Comparison of ENCODE assay signal across 17 cellular contexts in genomic region chr20:35710884-35711587, GRCh38. TPM values are rescaled to one million over a fixed set of nuclear protein-coding genes. Genes with fewer than 3 reads are reported as not detected.
DNase-seq lines count a peak whose midpoint lies in the region; ATAC-seq and TF ChIP-seq lines count a peak whose summit lies in the region.
"Had no signal": no experiment of that assay in that cellular context is flagged by ENCODE, and none has a peak within 500 bp of the region (broad histone marks: within the 10 kb centered on the region; RNA-seq: fewer than 3 reads in every experiment).

No MANE protein-coding gene starts in this region.

- H3K4me1 Mint-ChIP-seq in MCF 10A (ENCODE audit: insufficient read depth, unreplicated experiment), result peaks cover 13% of the 10 kb centered on the region
- H3K4me1 Mint-ChIP-seq in central memory CD8-positive, alpha-beta T cell, result peaks cover 46% of the 10 kb centered on the region
- peaks cover 45% of the 10 kb centered on the region for H3K4me1 Mint-ChIP-seq in stimulated activated effector memory CD8-positive, alpha-beta T cell treated with anti-CD3 and anti-CD28 coated beads, Interleukin-12 subunit alpha, Interleukin-12 subunit beta, amount 100 ng/mL, for 72 hours

- H3K36me3 Mint-ChIP-seq in MCF 10A (ENCODE audit: insufficient read depth, unreplicated experiment), result peaks cover 99% of the 10 kb centered on the region
- peaks cover 85% of the 10 kb centered on the region for H3K36me3 Mint-ChIP-seq in central memory CD8-positive, alpha-beta T cell (ENCODE audit: insufficient read depth)
- peaks cover 100% of the 10 kb centered on the region for H3K36me3 Mint-ChIP-seq in stimulated activated effector memory CD8-positive, alpha-beta T cell treated with anti-CD3 and anti-CD28 coated beads, Interleukin-12 subunit alpha, Interleukin-12 subunit beta, amount 100 ng/mL, for 72 hours

- POLR2A ChIA-PET in MCF 10A (lab: Yijun Ruan, JAX) (interaction anchor here (0.9 to 14.8 kb wide), 13 partner anchors 8 to 248 kb away, joined by 3 to 266 read pairs (median 4); partner anchors contain the start of genes NFS1, PHF20, RBM39 and ROMO1), PC-3 (lab: Charles Lee; ENCODE audit: unreplicated experiment) (interaction anchor here (0.6 kb wide), 1 partner anchor 24 kb away, joined by 3 read pairs; no protein-coding TSS in a partner anchor)

- BruUV-seq in MCF 10A (replicated peaks; lab: Mats Ljungman, UMichigan) (no TSS peak), PC-3 (replicated peaks; lab: Mats Ljungman, UMichigan) (no TSS peak)

- H3K9me3 ChIP-seq in breast epithelium (no peaks in the 10 kb centered on the region), SK-N-MC (ENCODE audit: low read depth, low read length) (no peaks in the 10 kb centered on the region), PC-3 (ENCODE audit: low read length) (no peaks in the 10 kb centered on the region)
- H3K9me3 ChIP-seq: colonic mucosa, testis had no signal

- H3K9me2 ChIP-seq in PC-3 (replicated peaks; ENCODE audit: low read length), result no peaks in the 10 kb centered on the region

- no peak for ATAC-seq in central memory CD8-positive, alpha-beta T cell (replicated peaks; ENCODE audit: extremely low read depth, poor library complexity, severe bottlenecking)
- ATAC-seq in stimulated activated effector memory CD8-positive, alpha-beta T cell treated with anti-CD3 and anti-CD28 coated beads, Interleukin-12 subunit alpha, Interleukin-12 subunit beta, amount 100 ng/mL, for 72 hours, result no peak
- no peak for ATAC-seq in HG02970 (IDR thresholded peaks at IDR 0.05; ENCODE audit: low FRiP score, unreplicated experiment)
- no peak for ATAC-seq in PC-3
- no peak for ATAC-seq in HG02870 (IDR thresholded peaks at IDR 0.05; ENCODE audit: unreplicated experiment)
- ATAC-seq: SK-N-SH treated with all-trans-retinoic acid at 6 μM for 48 hours had no signal

- H3K36me3 ChIP-seq in breast epithelium (peaks cover 12% of the 10 kb centered on the region), SK-N-MC (ENCODE audit: insufficient read depth, low read length) (peaks cover 94% of the 10 kb centered on the region), PC-3 (ENCODE audit: low read depth, low read length) (peaks cover 90% of the 10 kb centered on the region)

- no peak overlapping the region for H3K4me3 ChIP-seq in breast epithelium
- H3K4me3 ChIP-seq in SK-N-MC, result no peak overlapping the region
- no peak overlapping the region for H3K4me3 ChIP-seq in PC-3 (ENCODE audit: low read length)
- H3K4me3 ChIP-seq: colonic mucosa, testis had no signal

- H3K27ac Mint-ChIP-seq in MCF 10A (ENCODE audit: low read depth, unreplicated experiment), result peak overlapping the region; percentile 28
- H3K27ac Mint-ChIP-seq in central memory CD8-positive, alpha-beta T cell (ENCODE audit: low read depth), result peak overlapping the region; percentile 57
- peak overlapping the region; percentile 83 for H3K27ac Mint-ChIP-seq in stimulated activated effector memory CD8-positive, alpha-beta T cell treated with anti-CD3 and anti-CD28 coated beads, Interleukin-12 subunit alpha, Interleukin-12 subunit beta, amount 100 ng/mL, for 72 hours

- H3K9ac ChIP-seq in SK-N-MC (ENCODE audit: insufficient read length), result peak overlapping the region; percentile 7
- H3K9ac ChIP-seq in PC-3 (ENCODE audit: low read length), result no peak overlapping the region

- intact Hi-C loops in MCF 10A (cut with micrococcal nuclease) (no loop called here), breast epithelium (cut with DNase I; ENCODE audit: low total_unique reads) (no loop called here), PC-3 (cut with micrococcal nuclease) (no loop called here)

- TF ChIP-seq CTCF in MCF 10A (IDR thresholded peaks at IDR 0.05; ENCODE audit: unreplicated experiment) (no peak), breast epithelium (IDR thresholded peaks at IDR 0.05) (no peak), PC-3 (conservative IDR thresholded peaks at IDR 0.05; ENCODE audit: low read depth, low read length) (no peak)

- H3K4me1 ChIP-seq in breast epithelium (peaks cover 3 to 5% of the 10 kb centered on the region in 2 donors), PC-3 (ENCODE audit: insufficient read depth, low read length) (no peaks in the 10 kb centered on the region)
- H3K4me1 ChIP-seq: colonic mucosa, testis had no signal

- peaks cover 53% of the 10 kb centered on the region for H4K20me1 ChIP-seq in PC-3 (ENCODE audit: low read length)

- H3K27ac ChIP-seq in breast epithelium (peak overlapping the region in 1 of 2 donors; percentile 17), SK-N-MC (peak overlapping the region; percentile 78; the same call in 1 of the 2 replicates), PC-3 (ENCODE audit: low read length) (no peak overlapping the region)
- H3K27ac ChIP-seq: colonic mucosa, testis had no signal

- H3K4me2 ChIP-seq in PC-3 (ENCODE audit: low read length), result no peak overlapping the region

- H3K27me3 ChIP-seq in breast epithelium (no peaks in the 10 kb centered on the region), PC-3 (ENCODE audit: low read length) (no peaks in the 10 kb centered on the region)
- H3K27me3 ChIP-seq: colonic mucosa, testis had no signal

- TF ChIP-seq POLR2A in breast epithelium (IDR thresholded peaks at IDR 0.05), result no peak

- H3K4me3 Mint-ChIP-seq in MCF 10A (ENCODE audit: unreplicated experiment), result no peak overlapping the region
- peak overlapping the region; percentile 51 for H3K4me3 Mint-ChIP-seq in central memory CD8-positive, alpha-beta T cell
- peak overlapping the region; percentile 55 for H3K4me3 Mint-ChIP-seq in stimulated activated effector memory CD8-positive, alpha-beta T cell treated with anti-CD3 and anti-CD28 coated beads, Interleukin-12 subunit alpha, Interleukin-12 subunit beta, amount 100 ng/mL, for 72 hours
- H3K4me3 Mint-ChIP-seq: naive B cell had no signal

- DNase-seq in MCF 10A (ENCODE audit: unreplicated experiment), result no peak
- no peak for DNase-seq in breast epithelium (ENCODE audit: low spot score in 2 of 2)
- DNase-seq in SK-N-MC (ENCODE audit: low read depth, low spot score), result no peak
- no peak for DNase-seq in central memory CD8-positive, alpha-beta T cell (ENCODE audit: low spot score in 2 of 2)
- DNase-seq in stimulated activated effector memory CD8-positive, alpha-beta T cell treated with anti-CD3 and anti-CD28 coated beads, Interleukin-12 subunit alpha, Interleukin-12 subunit beta, amount 100 ng/mL, for 72 hours (ENCODE audit: low spot score in 2 of 2), result no peak
- no peak for DNase-seq in PC-3
- DNase-seq: AML-193, amygdala, colonic mucosa, DMS 273 treated with DMSO at 0.1 percent for 48 hours, naive B cell, NCI-H187, retina, testis had no signal

- peaks cover 47% of the 10 kb centered on the region for H3F3A ChIP-seq in PC-3 (ENCODE audit: low read length, unreplicated experiment)

- no peak overlapping the region for H2AFZ ChIP-seq in PC-3 (ENCODE audit: low read length)

- peaks cover 61% of the 10 kb centered on the region for H3K79me2 ChIP-seq in PC-3 (ENCODE audit: low read length)

- no peaks in the 10 kb centered on the region for H3K27me3 Mint-ChIP-seq in MCF 10A (ENCODE audit: insufficient read depth, unreplicated experiment)
- no peaks in the 10 kb centered on the region for H3K27me3 Mint-ChIP-seq in central memory CD8-positive, alpha-beta T cell
- H3K27me3 Mint-ChIP-seq: naive B cell had no signal

- no peaks in the 10 kb centered on the region for H3K9me3 Mint-ChIP-seq in MCF 10A (ENCODE audit: unreplicated experiment)
- H3K9me3 Mint-ChIP-seq in central memory CD8-positive, alpha-beta T cell, result no peaks in the 10 kb centered on the region
- no peaks in the 10 kb centered on the region for H3K9me3 Mint-ChIP-seq in stimulated activated effector memory CD8-positive, alpha-beta T cell treated with anti-CD3 and anti-CD28 coated beads, Interleukin-12 subunit alpha, Interleukin-12 subunit beta, amount 100 ng/mL, for 72 hours
- H3K9me3 Mint-ChIP-seq: naive B cell had no signal

- CTCF ChIA-PET in MCF 10A (lab: Yijun Ruan, JAX), result interaction anchor here (0.8 to 1.7 kb wide), 5 partner anchors 9 to 243 kb away, joined by 3 to 6 read pairs (median 4); partner anchors contain the start of gene SCAND1
- CTCF ChIA-PET in PC-3 (lab: Charles Lee), result no interaction called here

RNA-seq across cellular contexts. Expression of gene ROMO1, which starts 11.8 kb away (rescaled TPM):
- total RNA-seq in MCF 10A (2022) (173 and 192 TPM in 2 replicates), breast epithelium (100 to 1,000 TPM; 231 to 348 (median 306) TPM), PC-3 (2014; rRNA removed) (479 and 530 TPM in 2 replicates)

RNA-seq across cellular contexts. Expression of gene NFS1, which starts 11.9 kb away (rescaled TPM):
- total RNA-seq in MCF 10A (2022) (27.6 and 28.6 TPM in 2 replicates), breast epithelium (10 to 100 TPM; 31.7 to 39.7 (median 36.1) TPM), PC-3 (2014; rRNA removed) (71.8 and 75.8 TPM in 2 replicates)

RNA-seq across cellular contexts. Expression of gene RBM39, which starts 31.0 kb away (rescaled TPM):
- total RNA-seq in MCF 10A (2022), result 380 and 438 TPM in 2 replicates
- total RNA-seq in breast epithelium, result 100 to 1,000 TPM; 305 to 660 (median 527) TPM
- total RNA-seq in PC-3 (2014; rRNA removed), result 286 and 341 TPM in 2 replicates

RNA-seq across cellular contexts. Expression of gene CPNE1, which starts 46.3 kb away (rescaled TPM):
- total RNA-seq in MCF 10A (2022) (161 and 194 TPM in 2 replicates), breast epithelium (100 to 1,000 TPM in 2 of 3 donors, 10 to 100 TPM in 1; 41.1 to 135 (median 117) TPM), PC-3 (2014; rRNA removed) (222 and 274 TPM in 2 replicates)

RNA-seq across cellular contexts. Expression of gene RBM12, which starts 46.3 kb away (rescaled TPM):
- total RNA-seq in MCF 10A (2022), result 60.1 and 64.3 TPM in 2 replicates
- total RNA-seq in breast epithelium, result 10 to 100 TPM; 22.7 to 40.1 (median 34.4) TPM
- total RNA-seq in PC-3 (2014; rRNA removed), result 43.5 and 53.6 TPM in 2 replicates

Comparison
In these comparisons a context has a peak if more than half of its experiments do, and no peak if none do; other contexts are left out.
1. H3K27ac Mint-ChIP-seq: peak in every context shown above with its lines; median percentile 83 in stimulated activated effector memory CD8-positive, alpha-beta T cell treated with anti-CD3 and anti-CD28 coated beads, Interleukin-12 subunit alpha, Interleukin-12 subunit beta, amount 100 ng/mL, for 72 hours; 57 in central memory CD8-positive, alpha-beta T cell; 28 in MCF 10A.